ENCODE assay signal across 8 cellular contexts in the genomic region with DNA sequence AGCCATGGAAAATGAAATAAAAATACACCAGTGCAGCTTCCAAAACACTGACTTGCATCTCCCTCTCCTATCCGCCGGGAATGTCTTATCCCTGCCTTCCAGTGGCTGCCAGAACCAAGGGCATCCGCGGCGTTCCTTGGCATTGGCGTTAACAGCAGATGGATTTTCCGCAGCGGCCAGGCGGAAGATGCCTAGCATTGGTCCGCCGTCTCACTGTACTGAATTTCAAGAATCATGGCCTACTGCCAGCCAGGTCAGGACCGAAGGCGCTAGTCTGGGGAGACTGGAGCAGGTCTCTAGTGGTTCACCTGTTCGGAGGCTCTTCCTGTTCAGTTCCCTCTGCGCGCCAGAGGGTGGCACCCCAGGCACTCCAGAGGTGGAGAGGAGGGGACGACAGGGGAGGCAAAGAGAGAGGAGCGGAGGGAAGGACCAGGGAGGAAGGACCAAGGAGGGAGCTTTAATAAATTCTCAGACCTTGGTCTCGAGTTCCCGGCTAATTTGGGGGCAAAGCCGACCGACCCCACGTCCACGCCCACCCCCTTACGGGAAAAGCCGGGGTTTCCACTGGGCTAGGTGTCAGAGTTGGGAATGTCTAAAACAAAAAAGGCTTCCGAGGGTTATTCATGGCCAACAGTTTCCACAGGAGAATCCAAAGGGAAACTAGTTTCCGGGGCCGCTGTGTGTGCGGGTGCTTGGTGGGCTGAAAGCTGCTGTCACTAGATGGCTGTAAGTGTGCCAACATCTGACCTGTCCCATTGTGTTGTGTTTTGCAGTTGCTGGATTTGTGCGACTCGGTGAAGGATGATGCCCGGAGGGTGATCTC. TPM values are rescaled to one million over a fixed set of nuclear protein-coding genes. Genes with fewer than 3 reads are reported as not detected.
DNase-seq lines count a peak whose midpoint lies in the region; FAIRE-seq and TF ChIP-seq lines count a peak whose summit lies in the region.

No MANE protein-coding gene starts in this region.

- CTCF ChIA-PET in Caco-2 (lab: Charles Lee) (interaction anchor here (0.6 to 1.3 kb wide), 2 partner anchors 21 to 325 kb away, joined by 3 read pairs; no protein-coding TSS in a partner anchor), endothelial cell of umbilical vein (lab: Charles Lee) (interaction anchor here (0.9 to 2.5 kb wide), 12 partner anchors 12 to 585 kb away, joined by 3 to 23 read pairs (median 4); no protein-coding TSS in a partner anchor)

- no TSS peak for BruUV-seq in Caco-2 (replicated peaks; lab: Mats Ljungman, UMichigan)
- no TSS peak for BruUV-seq in endothelial cell of umbilical vein (replicated peaks; lab: Mats Ljungman, UMichigan)

- peaks cover 21% of the 10 kb centered on the region for H3K36me3 Mint-ChIP-seq in Caco-2 (ENCODE audit: insufficient read depth, unreplicated experiment)
- no peaks in the 10 kb centered on the region for H3K36me3 Mint-ChIP-seq in mesothelial cell of epicardium

- H3K79me2 ChIP-seq in endothelial cell of umbilical vein (ENCODE audit: control insufficient read depth, insufficient read depth, low read length) = no peaks in the 10 kb centered on the region

- H3K4me1 Mint-ChIP-seq in Caco-2 (ENCODE audit: low read depth, unreplicated experiment) (peaks cover 11% of the 10 kb centered on the region), mesothelial cell of epicardium (peaks cover 31% of the 10 kb centered on the region)

- peak overlapping the region; percentile 88 for H3K4me2 ChIP-seq in endothelial cell of umbilical vein (ENCODE audit: insufficient read depth, low read length)

- no peaks in the 10 kb centered on the region for H4K20me1 ChIP-seq in endothelial cell of umbilical vein (replicated peaks; ENCODE audit: control insufficient read depth, extremely low read depth, insufficient read depth, low read length)

- TF ChIP-seq POLR2A in endothelial cell of umbilical vein (IDR thresholded peaks at IDR 0.05; ENCODE audit: low read depth, low read length) = no peak

- H3K4me3 ChIP-seq in Caco-2 (ENCODE audit: low read depth, low read length) (peak overlapping the region; percentile 38), endothelial cell of umbilical vein (replicated peaks in 1 of 3; ENCODE audit: insufficient read depth in 1 of 3, low read depth in 1 of 3, low read length in 3 of 3) (peak overlapping the region in 2 of 3 experiments; percentile 33 to 56)

- H3K9ac ChIP-seq in endothelial cell of umbilical vein (replicated peaks; ENCODE audit: extremely low read depth, insufficient read depth, low read length) = no peak overlapping the region

- intact Hi-C loops in Caco-2 (cut with micrococcal nuclease; ENCODE audit: unreplicated experiment) = loop anchor here (1.0 to 5.0 kb wide), 3 partner anchors 306 to 580 kb away; no protein-coding TSS in a partner anchor
- intact Hi-C loops in endothelial cell of umbilical vein (cut with micrococcal nuclease) = loop anchor here (1.0 to 5.0 kb wide), 5 partner anchors 88 to 585 kb away; no protein-coding TSS in a partner anchor

- DNase-seq in Caco-2 (peak; percentile 88 to 89), HT-29 (ENCODE audit: low spot score) (peak; percentile 89), NOMO-1 treated with dmso at 0.1 percent for 144 hours (lab: John Stamatoyannopoulos, UW; ENCODE audit: unreplicated experiment) (peak; percentile 71), endothelial cell of umbilical vein (ENCODE audit: low read depth, low spot score) (peak; percentile 69), mesothelial cell of epicardium (ENCODE audit: low spot score in 2 of 2, unreplicated experiment in 2 of 2) (peak; percentile 42 to 73), T1000 (lab: John Stamatoyannopoulos, UW) (no peak)
- DNase-seq in activated CD8-positive, alpha-beta memory T cell treated with anti-CD3 and anti-CD28 coated beads, Interleukin-2, amount 50 U/mL, for 48 hours = peak; percentile 80
- peak; percentile 33 for DNase-seq in stimulated activated CD8-positive, alpha-beta memory T cell treated with anti-CD3 and anti-CD28 coated beads, Interleukin-12 subunit alpha, Interleukin-12 subunit beta, amount 100 ng/mL, for 4 hours (ENCODE audit: low read depth)

- H3K9me3 Mint-ChIP-seq in Caco-2 (ENCODE audit: unreplicated experiment) (no peaks in the 10 kb centered on the region), mesothelial cell of epicardium (no peaks in the 10 kb centered on the region)

- no peak overlapping the region for H3K27ac Mint-ChIP-seq in Caco-2 (ENCODE audit: unreplicated experiment)
- no peak overlapping the region for H3K27ac Mint-ChIP-seq in mesothelial cell of epicardium

- no peak overlapping the region for H3K27ac ChIP-seq in endothelial cell of umbilical vein (ENCODE audit: insufficient read depth, low read depth, low read length)

- H3K9me1 ChIP-seq in endothelial cell of umbilical vein (replicated peaks; ENCODE audit: control insufficient read depth, extremely low read depth, insufficient read depth, low read length) = no peaks in the 10 kb centered on the region

- H3K36me3 ChIP-seq in Caco-2 (ENCODE audit: control insufficient read depth, insufficient read depth, low read length) (no peaks in the 10 kb centered on the region), endothelial cell of umbilical vein (ENCODE audit: control insufficient read depth in 2 of 2, extremely low read depth in 1 of 2, insufficient read depth in 2 of 2, low read length in 2 of 2) (no peaks in the 10 kb centered on the region)

- H3K27me3 Mint-ChIP-seq in Caco-2 (ENCODE audit: insufficient read depth, unreplicated experiment) (no peaks in the 10 kb centered on the region), mesothelial cell of epicardium (ENCODE audit: low read depth) (peaks cover 49% of the 10 kb centered on the region)

- dilution Hi-C loops in endothelial cell of umbilical vein (cut with MboI; ENCODE audit: extremely low pct_ligation_motif_present, low sequenced_read_pairs) = no loop called here

- POLR2A ChIA-PET in Caco-2 (lab: Charles Lee) (no interaction called here), endothelial cell of umbilical vein (lab: Charles Lee) (no interaction called here)

- H3K4me3 Mint-ChIP-seq in Caco-2 (ENCODE audit: unreplicated experiment) (peak overlapping the region; percentile 77), mesothelial cell of epicardium (peak overlapping the region; percentile 71)

- H3K9me3 ChIP-seq in Caco-2 (no peaks in the 10 kb centered on the region), endothelial cell of umbilical vein (replicated peaks; ENCODE audit: control insufficient read depth, insufficient read depth, low read length) (no peaks in the 10 kb centered on the region)

- H3K27me3 ChIP-seq in Caco-2 (replicated peaks; ENCODE audit: control insufficient read depth, insufficient read depth, low read length) = no peaks in the 10 kb centered on the region
- peaks cover 37 to 78% of the 10 kb centered on the region in 2 experiments for H3K27me3 ChIP-seq in endothelial cell of umbilical vein (ENCODE audit: control insufficient read depth in 2 of 2, insufficient read depth in 2 of 2, low read length in 2 of 2)

- TF ChIP-seq CTCF in Caco-2 (IDR thresholded peaks at IDR 0.05; ENCODE audit: insufficient read depth in 1 of 2, low read depth in 1 of 2, low read length in 1 of 2, severe bottlenecking in 1 of 2, unreplicated experiment in 1 of 2) (peak; percentile 84 to 98), endothelial cell of umbilical vein (IDR thresholded peaks at IDR 0.05; ENCODE audit: extremely low read depth in 1 of 2, insufficient read depth in 1 of 2, low read depth in 1 of 2, low read length in 2 of 2) (peak; percentile 75 to 86), mesothelial cell of epicardium (IDR thresholded peaks at IDR 0.05; ENCODE audit: unreplicated experiment) (peak; percentile 40)

- peak overlapping the region; percentile 82 for H2AFZ ChIP-seq in endothelial cell of umbilical vein (ENCODE audit: low read depth, low read length)

- FAIRE-seq in endothelial cell of umbilical vein (lab: Jason Lieb, UNC) = peak; percentile 90

- H3K4me1 ChIP-seq in Caco-2 (no peaks in the 10 kb centered on the region), endothelial cell of umbilical vein (ENCODE audit: control insufficient read depth, extremely low read depth, insufficient read depth, low read length) (peaks cover 34% of the 10 kb centered on the region)

TF ChIP-seq in endothelial cell of umbilical vein, 7 proteins besides CTCF, POLR2A, EP300 and RAD21:
- TF ChIP-seq JUN (IDR thresholded peaks at IDR 0.05; ENCODE audit: borderline replicate concordance, insufficient read depth, insufficient read length, low read depth) = no peak
- no peak for TF ChIP-seq EZH2 (IDR thresholded peaks at IDR 0.05; ENCODE audit: borderline replicate concordance, low read depth, low read length, severe bottlenecking)
- no peak for TF ChIP-seq FOS (IDR thresholded peaks at IDR 0.05; ENCODE audit: borderline replicate concordance, insufficient read depth, low read length)
- no peak for TF ChIP-seq MYC (IDR thresholded peaks at IDR 0.05; ENCODE audit: low read depth, low read length)
- TF ChIP-seq MAX (IDR thresholded peaks at IDR 0.05; ENCODE audit: insufficient read depth, insufficient read length) = no peak
- TF ChIP-seq POLR2AphosphoS5 (IDR thresholded peaks at IDR 0.05; ENCODE audit: insufficient read depth, low read depth, low read length) = no peak
- no peak for TF ChIP-seq GATA2 (IDR thresholded peaks at IDR 0.05; ENCODE audit: insufficient read depth, insufficient read length, low read depth, low read length)

RNA-seq across cellular contexts. Expression of gene BCL2L11, which starts 3.7 kb away (rescaled TPM):
- total RNA-seq in Caco-2 (2022) = 27.7 and 28.9 TPM in 2 replicates
- total RNA-seq in HT-29 (2014; rRNA removed; shearing (Covaris generic)) = 9.7 and 24.5 TPM in 2 replicates
- 22.2 and 26.6 TPM in 2 replicates for total RNA-seq in endothelial cell of umbilical vein
- 12.9 and 21.7 TPM in 2 replicates for polyA plus RNA-seq in endothelial cell of umbilical vein
- polyA plus RNA-seq in endothelial cell of umbilical vein (2011; cell fraction: cytosol; rRNA removed) = 9.2 and 9.7 TPM in 2 replicates
- 40.3 and 48.4 TPM in 2 replicates for polyA plus RNA-seq in endothelial cell of umbilical vein (2011; cell fraction: nucleus; rRNA removed)
- 4.3 and 7.0 TPM in 2 replicates for polyA plus RNA-seq in endothelial cell of umbilical vein (2012)
- 29.3 and 38.0 TPM in 2 replicates for polyA minus RNA-seq in endothelial cell of umbilical vein
- 7.2 TPM for polyA minus RNA-seq in endothelial cell of umbilical vein (2011; cell fraction: cytosol; rRNA and poly(A)+ RNA removed)
- 121 and 193 TPM in 2 replicates for polyA minus RNA-seq in endothelial cell of umbilical vein (2011; cell fraction: nucleus; rRNA and poly(A)+ RNA removed)
- 20.1 to 24.5 TPM (median 21.7 TPM) in 3 replicates for total RNA-seq in mesothelial cell of epicardium

Comparison
In these comparisons a context has a peak if more than half of its experiments do, and no peak if none do; other contexts are left out.
1. CTCF ChIP-seq: peak in every context shown above with its lines; median percentile 91 in Caco-2; 80 in endothelial cell of umbilical vein; 40 in mesothelial cell of epicardium.